In genomic region chr14:91058017-91058675, GRCh38 we compare ENCODE assay signal across 11 cellular contexts. TPM values are rescaled to one million over a fixed set of nuclear protein-coding genes. Genes with fewer than 3 reads are reported as not detected.
DNase-seq lines count a peak whose midpoint lies in the region; ATAC-seq and TF ChIP-seq lines count a peak whose summit lies in the region.
"Had no signal": no experiment of that assay in that cellular context is flagged by ENCODE, and none has a peak within 500 bp of the region (broad histone marks: within the 10 kb centered on the region; RNA-seq: fewer than 3 reads in every experiment).

No MANE protein-coding gene starts in this region.

- POLR2A ChIA-PET in naive thymus-derived CD4-positive, alpha-beta T cell (lab: Charles Lee): interaction anchor here (2.1 to 5.6 kb wide), 3 partner anchors 9 to 56 kb away, joined by 7 to 105 read pairs (median 17); partner anchors contain the start of gene DGLUCY

- H3K79me2 ChIP-seq in mammary epithelial cell (ENCODE audit: insufficient read depth, low read length): peaks cover 4% of the 10 kb centered on the region

- DNase-seq in EH (ENCODE audit: low read depth) (peak; percentile 43), NOMO-1 (lab: John Stamatoyannopoulos, UW; ENCODE audit: unreplicated experiment in 2 of 2) (peak; percentile 34 to 61), mammary epithelial cell (no peak), DMS53 treated with DMSO at 0.1 percent for 48 hours (lab: John Stamatoyannopoulos, UW; ENCODE audit: unreplicated experiment) (no peak), NCI-H2029 (lab: John Stamatoyannopoulos, UW) (no peak), NCI-H2196 treated with DMSO at 0.1 percent for 48 hours (lab: John Stamatoyannopoulos, UW; ENCODE audit: unreplicated experiment) (no peak)
- no peak for DNase-seq in naive thymus-derived CD4-positive, alpha-beta T cell
- DNase-seq: activated CD4-positive, CD25-positive, alpha-beta regulatory T cell; NCI-H446 treated with DMSO at 0.1 percent for 48 hours had no signal

- TSS peak; percentile 14 for BruUV-seq in mammary epithelial cell (replicated peaks; lab: Mats Ljungman, UMichigan)

- intact Hi-C loops in mammary epithelial cell (cut with micrococcal nuclease): no loop called here
- intact Hi-C loops in naive thymus-derived CD4-positive, alpha-beta T cell (cut with micrococcal nuclease): loop anchor here in 1 of 2 donors (5.0 kb wide), 1 partner anchor 51 kb away; no protein-coding TSS in a partner anchor

- H3K4me1 Mint-ChIP-seq in naive thymus-derived CD4-positive, alpha-beta T cell: peaks cover 22 to 65% (median 53%) of the 10 kb centered on the region in 7 donors

- no peaks in the 10 kb centered on the region for H3K36me3 ChIP-seq in mammary epithelial cell (ENCODE audit: insufficient read depth, low read length)
- peaks cover 0 to 3% (median 0%) of the 10 kb centered on the region in 3 experiments for H3K36me3 ChIP-seq in naive thymus-derived CD4-positive, alpha-beta T cell (ENCODE audit: control insufficient read depth in 2 of 3, insufficient read depth in 3 of 3, low read length in 3 of 3)

- H3K27me3 Mint-ChIP-seq in naive thymus-derived CD4-positive, alpha-beta T cell: no peaks in the 10 kb centered on the region

- no peaks in the 10 kb centered on the region for H3K9me3 ChIP-seq in mammary epithelial cell (replicated peaks; ENCODE audit: insufficient read depth, low read length)
- H3K9me3 ChIP-seq in naive thymus-derived CD4-positive, alpha-beta T cell (ENCODE audit: control insufficient read depth in 2 of 3, low read length in 3 of 3): no peaks in the 10 kb centered on the region

- CTCF ChIA-PET in mammary epithelial cell (lab: Charles Lee; ENCODE audit: low non-redundant PET): interaction anchor here (0.8 kb wide), 1 partner anchor 81 kb away, joined by 4 read pairs; no protein-coding TSS in a partner anchor
- CTCF ChIA-PET in naive thymus-derived CD4-positive, alpha-beta T cell (lab: Charles Lee): interaction anchor here (0.6 to 5.7 kb wide), 5 partner anchors 24 to 282 kb away, joined by 3 to 37 read pairs (median 3); partner anchors contain the start of gene DGLUCY

- dilution Hi-C loops in mammary epithelial cell (cut with HindIII; ENCODE audit: low sequenced_read_pairs): loop anchor here (5.0 kb wide), 1 partner anchor 91 kb away; no protein-coding TSS in a partner anchor

- in situ Hi-C loops in mammary epithelial cell (cut with MboI; ENCODE audit: low sequenced_read_pairs in 2 of 2): loop anchor here in 1 of 2 donors (10.0 kb wide), 1 partner anchor 153 kb away; no protein-coding TSS in a partner anchor

- no peak for ATAC-seq in naive thymus-derived CD4-positive, alpha-beta T cell
- no peak for ATAC-seq in HG03571 (IDR thresholded peaks at IDR 0.05; ENCODE audit: unreplicated experiment)
- ATAC-seq: sciatic nerve had no signal

- no peak overlapping the region for H3K4me3 ChIP-seq in mammary epithelial cell (replicated peaks in 1 of 3; ENCODE audit: insufficient read depth in 1 of 3, low read depth in 2 of 3, low read length in 3 of 3)
- H3K4me3 ChIP-seq in naive thymus-derived CD4-positive, alpha-beta T cell (ENCODE audit: low read length): no peak overlapping the region

- peak overlapping the region in 9 of 10 donors; percentile 48 to 85 (median 79) for H3K4me3 Mint-ChIP-seq in naive thymus-derived CD4-positive, alpha-beta T cell

- H3K27me3 ChIP-seq in mammary epithelial cell (ENCODE audit: insufficient read depth, low read length): no peaks in the 10 kb centered on the region
- H3K27me3 ChIP-seq in naive thymus-derived CD4-positive, alpha-beta T cell (ENCODE audit: control insufficient read depth in 2 of 2, insufficient read depth in 2 of 2, low read length in 2 of 2): no peaks in the 10 kb centered on the region

- WGBS in mammary epithelial cell (ENCODE audit: low coverage, missing lambda C conversion rate): 51% methylated on average over 7 of the region's 7 CpGs

- H3K9me3 Mint-ChIP-seq in naive thymus-derived CD4-positive, alpha-beta T cell: no peaks in the 10 kb centered on the region

- H2AFZ ChIP-seq in mammary epithelial cell (ENCODE audit: low read depth, low read length): no peak overlapping the region

- H3K4me1 ChIP-seq in mammary epithelial cell (ENCODE audit: insufficient read depth, low read length): peaks cover 18% of the 10 kb centered on the region
- H3K4me1 ChIP-seq in naive thymus-derived CD4-positive, alpha-beta T cell (ENCODE audit: control insufficient read depth in 2 of 2, insufficient read depth in 2 of 2, low read length in 2 of 2): peaks cover 20 to 21% of the 10 kb centered on the region in 2 donors

- H4K20me1 ChIP-seq in mammary epithelial cell (ENCODE audit: insufficient read depth, low read length): no peaks in the 10 kb centered on the region

- peak overlapping the region; percentile 65 for H3K4me2 ChIP-seq in mammary epithelial cell (ENCODE audit: insufficient read depth, low read depth, low read length)

- H3K27ac ChIP-seq in mammary epithelial cell (ENCODE audit: insufficient read depth, low read depth, low read length): no peak overlapping the region
- H3K27ac ChIP-seq in naive thymus-derived CD4-positive, alpha-beta T cell (ENCODE audit: low read depth, low read length): no peak overlapping the region

- H3K36me3 Mint-ChIP-seq in naive thymus-derived CD4-positive, alpha-beta T cell: peaks cover 0 to 36% (median 9%) of the 10 kb centered on the region in 5 donors

- TF ChIP-seq CTCF in mammary epithelial cell (conservative IDR thresholded peaks at IDR 0.05 in 1 of 2, IDR thresholded peaks at IDR 0.05 in 1 of 2; ENCODE audit: extremely low read depth in 1 of 2, insufficient read depth in 1 of 2, low read depth in 1 of 2, low read length in 2 of 2): no peak

- H3K27ac Mint-ChIP-seq in naive thymus-derived CD4-positive, alpha-beta T cell: peak overlapping the region in 7 of 9 donors; percentile 9 to 75 (median 58)

- H3K9ac ChIP-seq in mammary epithelial cell (ENCODE audit: insufficient read depth, low read length): no peak overlapping the region

RNA-seq across cellular contexts. Expression of gene RPS6KA5, which starts 2.3 kb away (rescaled TPM):
- 10 to 100 TPM in 1 of 2 donors, 1 to 10 TPM in 1; 4.8 to 10.9 TPM for total RNA-seq in mammary epithelial cell
- polyA plus RNA-seq in mammary epithelial cell: 3.1 TPM
- 1.4 TPM for polyA minus RNA-seq in mammary epithelial cell
- 10 to 100 TPM; 31.9 to 43.5 (median 34.3) TPM for total RNA-seq in naive thymus-derived CD4-positive, alpha-beta T cell
- 10 to 100 TPM; 17.7 to 26.8 TPM for polyA plus RNA-seq in naive thymus-derived CD4-positive, alpha-beta T cell

RNA-seq across cellular contexts. Expression of gene DGLUCY, which starts 55.7 kb away (rescaled TPM):
- total RNA-seq in mammary epithelial cell: 10 to 100 TPM; 38.0 to 41.1 TPM
- polyA plus RNA-seq in mammary epithelial cell: 17.9 TPM
- polyA minus RNA-seq in mammary epithelial cell: 33.6 TPM
- 100 to 1,000 TPM in 2 of 5 experiments, 10 to 100 TPM in 3; 63.7 to 108 (median 95.9) TPM for total RNA-seq in naive thymus-derived CD4-positive, alpha-beta T cell
- 10 to 100 TPM; 31.1 to 41.7 TPM for polyA plus RNA-seq in naive thymus-derived CD4-positive, alpha-beta T cell

Comparison
In these comparisons a context has a peak if more than half of its experiments do, and no peak if none do; other contexts are left out.
1. DNase-seq: peak in EH (single experiment) and NOMO-1 (2 of 2); none in mammary epithelial cell (single experiment), naive thymus-derived CD4-positive, alpha-beta T cell (0 of 9), DMS53 treated with DMSO at 0.1 percent for 48 hours (single experiment), NCI-H2029 (single experiment) and NCI-H2196 treated with DMSO at 0.1 percent for 48 hours (single experiment).